10 cellular contexts compared by ENCODE assay signal in genomic region chr15:87477759-87478687, GRCh38.
DNase-seq lines count a peak whose midpoint lies in the region; ATAC-seq and TF ChIP-seq lines count a peak whose summit lies in the region.
"Had no signal": no experiment of that assay in that cellular context is flagged by ENCODE, and none has a peak within 500 bp of the region (broad histone marks: within the 10 kb centered on the region; RNA-seq: fewer than 3 reads in every experiment).

No MANE protein-coding gene starts in this region.

- DNase-seq in EH (ENCODE audit: low read depth), result peak; percentile 82
- peak; percentile 27 to 39 for DNase-seq in NCI-H526 (lab: John Stamatoyannopoulos, UW)
- peak; percentile 87 for DNase-seq in epithelial cell of esophagus (ENCODE audit: low read depth)
- no peak for DNase-seq in neural crest cell (ENCODE audit: low read depth, low spot score)
- DNase-seq in cerebellar nuclear complex (lab: John Stamatoyannopoulos, UW), result no peak

- H3K27ac Mint-ChIP-seq in neural crest cell (ENCODE audit: unreplicated experiment), result peak overlapping the region; percentile 74
- H3K27ac Mint-ChIP-seq: stimulated activated naive CD8-positive, alpha-beta T cell treated with anti-CD3 and anti-CD28 coated beads, Interleukin-15, Interleukin-2, amounts not matched to agents 100 ng/mL and 50 ng/mL, for 24 hours had no signal

- no peaks in the 10 kb centered on the region for H3K36me3 Mint-ChIP-seq in neural crest cell (ENCODE audit: low read depth)

- TF ChIP-seq CTCF in epithelial cell of esophagus (IDR thresholded peaks at IDR 0.05; ENCODE audit: insufficient read depth, low read depth, low read length, missing control alignments) (no peak), neural crest cell (conservative IDR thresholded peaks at IDR 0.05) (peak; percentile 47)

- H3K4me3 Mint-ChIP-seq in neural crest cell, result peak overlapping the region; percentile 4
- H3K4me3 Mint-ChIP-seq: central memory CD8-positive, alpha-beta T cell; stimulated activated naive CD8-positive, alpha-beta T cell treated with anti-CD3 and anti-CD28 coated beads, Interleukin-15, Interleukin-2, amounts not matched to agents 100 ng/mL and 50 ng/mL, for 24 hours had no signal

- peaks cover 4% of the 10 kb centered on the region for H3K9me3 Mint-ChIP-seq in neural crest cell

- ATAC-seq in GM18517 (IDR thresholded peaks at IDR 0.05; ENCODE audit: unreplicated experiment) (no peak), HG03159 (IDR thresholded peaks at IDR 0.05; ENCODE audit: unreplicated experiment) (no peak), GM18519 (IDR thresholded peaks at IDR 0.05; ENCODE audit: low FRiP score, unreplicated experiment) (no peak)

- peaks cover 10% of the 10 kb centered on the region for H3K4me1 Mint-ChIP-seq in neural crest cell
- H3K4me1 Mint-ChIP-seq: central memory CD8-positive, alpha-beta T cell had no signal

- H3K27me3 Mint-ChIP-seq in neural crest cell (ENCODE audit: low read depth), result no peaks in the 10 kb centered on the region

- H3K4me3 ChIP-seq in epithelial cell of esophagus (ENCODE audit: low read length), result no peak overlapping the region

Comparison
In these comparisons a context has a peak if more than half of its experiments do, and no peak if none do; other contexts are left out.
1. DNase-seq: peak in EH (single experiment), NCI-H526 (2 of 2) and epithelial cell of esophagus (single experiment); none in neural crest cell (single experiment) and cerebellar nuclear complex (0 of 2).